19 cellular contexts compared by ENCODE assay signal in the genomic region with DNA sequence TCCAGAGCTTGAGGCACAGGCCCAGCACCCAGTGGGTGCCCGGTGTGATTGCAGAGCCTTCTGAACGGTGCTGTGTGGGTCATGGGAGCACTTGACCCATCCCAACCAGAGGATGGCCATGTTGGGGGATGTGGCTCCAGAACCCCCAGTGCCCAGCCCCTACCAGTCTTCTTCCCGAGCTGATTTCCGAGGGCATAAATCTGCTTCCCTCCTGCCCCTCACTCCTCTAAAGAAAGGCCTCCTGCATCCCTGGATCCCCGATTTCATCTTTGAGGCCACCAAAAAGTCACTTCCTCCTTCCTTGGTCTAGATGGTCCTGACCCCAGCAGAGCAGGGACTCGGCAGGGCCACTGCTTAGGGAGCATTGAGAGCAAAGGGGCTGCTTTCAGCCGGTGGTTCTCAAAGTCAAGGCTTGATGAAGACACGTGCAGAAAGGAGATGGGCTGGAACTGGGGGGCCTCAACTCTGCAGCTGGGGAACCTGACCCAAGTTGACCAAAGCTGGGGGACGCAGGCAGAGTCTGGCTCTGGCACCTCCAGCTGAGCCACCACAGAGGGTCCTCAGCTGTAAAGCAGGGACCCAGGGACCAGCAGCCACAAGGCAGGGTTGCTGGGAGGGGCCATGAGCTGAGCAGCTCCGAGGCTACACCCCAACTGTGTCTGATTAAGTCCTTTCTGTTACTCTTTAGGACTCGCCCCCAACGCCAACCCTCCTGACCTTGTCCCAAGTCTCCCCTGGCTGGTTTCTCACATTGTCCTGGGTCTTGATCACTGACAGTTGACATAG. TPM values are rescaled to one million over a fixed set of nuclear protein-coding genes. Genes with fewer than 3 reads are reported as not detected.
A peak's percentile ranks its signal among the peaks of the same experiment; 100 is the strongest.
DNase-seq lines count a peak whose midpoint lies in the region; ATAC-seq, FAIRE-seq and TF ChIP-seq lines count a peak whose summit lies in the region.
"Had no signal": no experiment of that assay in that cellular context is flagged by ENCODE, and none has a peak within 500 bp of the region (broad histone marks: within the 10 kb centered on the region; RNA-seq: fewer than 3 reads in every experiment).

No MANE protein-coding gene starts in this region.

- H3K4me3 Mint-ChIP-seq in dendritic cell treated with granulocyte-macrophage colony-stimulating factor and Interleukin-4, amounts not matched to agents 40 ng/mL and 50 ng/mL, for 4 days: no peak overlapping the region
- H3K4me3 Mint-ChIP-seq in neural progenitor cell (no peak overlapping the region), natural killer cell (no peak overlapping the region)
- H3K4me3 Mint-ChIP-seq: CD14-positive monocyte had no signal

- in situ Hi-C loops in K562 (cut with MboI): no loop called here

- 7% methylated on average over 11 of the region's 12 CpGs for WGBS in K562 (ENCODE audit: insufficient coverage, low coverage, missing lambda C conversion rate)
- 86 to 93% methylated on average over 11 to 12 of the region's 12 CpGs for WGBS in upper lobe of left lung, 2 donors

- DNase-seq in K562 (ENCODE audit: extremely low read depth in 1 of 4, low spot score in 3 of 4) (peak in 1 of 4 experiments; percentile 8), neural progenitor cell (ENCODE audit: low spot score) (no peak), upper lobe of left lung (peak in 1 of 2 donors; percentile 13), RKO (ENCODE audit: low spot score) (no peak), natural killer cell (no peak)
- DNase-seq: ACHN, DND-41, KBM-7, NCI-H1105, NCI-H2081, NCI-H2171 treated with DMSO at 0.1 percent for 48 hours, PC-3 had no signal

- no peaks in the 10 kb centered on the region for H3K79me2 ChIP-seq in K562 (ENCODE audit: control insufficient read depth, insufficient read depth, low read length)
- H3K79me2 ChIP-seq in neural progenitor cell (ENCODE audit: low read depth): no peaks in the 10 kb centered on the region

- H3K27me3 Mint-ChIP-seq in dendritic cell treated with granulocyte-macrophage colony-stimulating factor and Interleukin-4, amounts not matched to agents 40 ng/mL and 50 ng/mL, for 4 days: peaks cover 7% of the 10 kb centered on the region
- H3K27me3 Mint-ChIP-seq in neural progenitor cell (ENCODE audit: insufficient read depth, low read depth): peaks cover 7% of the 10 kb centered on the region
- H3K27me3 Mint-ChIP-seq in natural killer cell (ENCODE audit: low read depth in 2 of 2): peaks cover 0 to 2% of the 10 kb centered on the region in 2 donors

- H2AFZ ChIP-seq in K562 (ENCODE audit: low read depth, low read length) (no peak overlapping the region), neural progenitor cell (replicated peaks) (no peak overlapping the region)

- no peak for FAIRE-seq in K562 (lab: Jason Lieb, UNC)

- H3K36me3 ChIP-seq in K562 (ENCODE audit: control insufficient read depth, insufficient read depth, low read length) (no peaks in the 10 kb centered on the region), neural progenitor cell (no peaks in the 10 kb centered on the region), upper lobe of left lung (no peaks in the 10 kb centered on the region)

- TF ChIP-seq POLR2A in K562 (conservative IDR thresholded peaks at IDR 0.05) (no peak), upper lobe of left lung (IDR thresholded peaks at IDR 0.05) (no peak)

- H3K27ac Mint-ChIP-seq in dendritic cell treated with granulocyte-macrophage colony-stimulating factor and Interleukin-4, amounts not matched to agents 40 ng/mL and 50 ng/mL, for 4 days: peak overlapping the region; percentile 93
- H3K27ac Mint-ChIP-seq in neural progenitor cell (peak overlapping the region; percentile 64), natural killer cell (no peak overlapping the region)

- BruUV-seq in K562 (replicated peaks; lab: Mats Ljungman, UMichigan): no TSS peak

- peaks cover 0 to 21% of the 10 kb centered on the region in 2 experiments; a peak in 2 of 5 replicates for H3K4me1 ChIP-seq in K562 (replicated peaks in 1 of 2; ENCODE audit: control insufficient read depth in 2 of 2, insufficient read depth in 2 of 2, low read length in 2 of 2)
- peaks cover 2% of the 10 kb centered on the region for H3K4me1 ChIP-seq in neural progenitor cell
- H3K4me1 ChIP-seq in upper lobe of left lung: peaks cover 25 to 38% (median 31%) of the 10 kb centered on the region in 4 donors

- H4K20me1 ChIP-seq in K562 (replicated peaks; ENCODE audit: control insufficient read depth, insufficient read depth, low read length) (no peaks in the 10 kb centered on the region), neural progenitor cell (ENCODE audit: low read depth) (no peaks in the 10 kb centered on the region)

- H3K36me3 Mint-ChIP-seq in dendritic cell treated with granulocyte-macrophage colony-stimulating factor and Interleukin-4, amounts not matched to agents 40 ng/mL and 50 ng/mL, for 4 days (ENCODE audit: low read depth): no peaks in the 10 kb centered on the region
- H3K36me3 Mint-ChIP-seq in neural progenitor cell (no peaks in the 10 kb centered on the region), natural killer cell (no peaks in the 10 kb centered on the region)
- H3K36me3 Mint-ChIP-seq: CD14-positive monocyte had no signal

- CTCF ChIA-PET in K562 (lab: Yijun Ruan, JAX; ENCODE audit: low intra/inter-chr PET ratio): no interaction called here

- no peak for TF ChIP-seq RAD21 in K562 (CRISPR knock-in tag; conservative IDR thresholded peaks at IDR 0.05 in 1 of 2, IDR thresholded peaks at IDR 0.05 in 1 of 2)

- intact Hi-C loops in K562 (cut with micrococcal nuclease) (no loop called here), natural killer cell (cut with micrococcal nuclease) (no loop called here)
- intact Hi-C loops in dendritic cell treated with granulocyte-macrophage colony-stimulating factor and Interleukin-4, amounts not matched to agents 40 ng/mL and 50 ng/mL, for 4 days (cut with micrococcal nuclease): loop anchor here (10.0 kb wide), 2 partner anchors 93 to 97 kb away; no protein-coding TSS in a partner anchor

- H3K9me3 ChIP-seq in K562 (replicated peaks; ENCODE audit: control insufficient read depth, insufficient read depth, low read depth, low read length): no peaks in the 10 kb centered on the region
- no peaks in the 10 kb centered on the region for H3K9me3 ChIP-seq in neural progenitor cell (ENCODE audit: low read depth)
- no peaks in the 10 kb centered on the region for H3K9me3 ChIP-seq in upper lobe of left lung

- no peaks in the 10 kb centered on the region for H3F3A ChIP-seq in neural progenitor cell (ENCODE audit: low read depth)

- no peaks in the 10 kb centered on the region for H3K9me1 ChIP-seq in K562 (ENCODE audit: control insufficient read depth, insufficient read depth, low read length)

- no peak overlapping the region for H3K4me2 ChIP-seq in K562 (ENCODE audit: insufficient read depth, low read length)
- H3K4me2 ChIP-seq in neural progenitor cell: no peak overlapping the region

- POLR2A ChIA-PET in K562 (lab: Yijun Ruan, JAX): interaction anchor here (0.6 kb wide), 1 partner anchor 394 kb away, joined by 3 read pairs; no protein-coding TSS in a partner anchor

- ATAC-seq in K562 (no peak), upper lobe of left lung (ENCODE audit: low FRiP score in 2 of 2) (no peak), GM18519 (IDR thresholded peaks at IDR 0.05; ENCODE audit: low FRiP score, unreplicated experiment) (no peak), natural killer cell (no peak)
- ATAC-seq: PC-3 had no signal

- H3K9ac ChIP-seq in K562 (ENCODE audit: insufficient read depth in 1 of 2, low read depth in 2 of 2, low read length in 2 of 2) (no peak overlapping the region), neural progenitor cell (no peak overlapping the region)

- H3K27ac ChIP-seq in K562 (ENCODE audit: extremely low read depth, low read depth, low read length) (no peak overlapping the region), neural progenitor cell (no peak overlapping the region), upper lobe of left lung (peak overlapping the region; percentile 5 to 87 (median 78))
- H3K27ac ChIP-seq: RWPE1 had no signal

- no peak for TF ChIP-seq CTCF in K562 (IDR thresholded peaks at IDR 0.05 in 2 of 3, conservative IDR thresholded peaks at IDR 0.05 in 1 of 3; ENCODE audit: insufficient read depth in 2 of 3, low read depth in 1 of 3, low read length in 3 of 3)
- TF ChIP-seq CTCF in neural progenitor cell (IDR thresholded peaks at IDR 0.05): no peak
- no peak for TF ChIP-seq CTCF in upper lobe of left lung (IDR thresholded peaks at IDR 0.05)
- no peak for TF ChIP-seq CTCF in natural killer cell (IDR thresholded peaks at IDR 0.05)

- no peak for TF ChIP-seq EP300 in K562 (IDR thresholded peaks at IDR 0.05; ENCODE audit: low read length)
- no peak for TF ChIP-seq EP300 in upper lobe of left lung (IDR thresholded peaks at IDR 0.05)

- H3K9me3 Mint-ChIP-seq in dendritic cell treated with granulocyte-macrophage colony-stimulating factor and Interleukin-4, amounts not matched to agents 40 ng/mL and 50 ng/mL, for 4 days: no peaks in the 10 kb centered on the region
- H3K9me3 Mint-ChIP-seq in neural progenitor cell: no peaks in the 10 kb centered on the region
- H3K9me3 Mint-ChIP-seq in natural killer cell: no peaks in the 10 kb centered on the region

- H3K4me3 ChIP-seq in K562: no peak overlapping the region
- H3K4me3 ChIP-seq in neural progenitor cell: no peak overlapping the region
- H3K4me3 ChIP-seq in upper lobe of left lung: no peak overlapping the region

- peaks cover 45% of the 10 kb centered on the region for H3K4me1 Mint-ChIP-seq in dendritic cell treated with granulocyte-macrophage colony-stimulating factor and Interleukin-4, amounts not matched to agents 40 ng/mL and 50 ng/mL, for 4 days (ENCODE audit: low read depth)
- H3K4me1 Mint-ChIP-seq in neural progenitor cell: peaks cover 7% of the 10 kb centered on the region
- peaks cover 0 to 8% of the 10 kb centered on the region in 2 donors for H3K4me1 Mint-ChIP-seq in natural killer cell

- H3K27me3 ChIP-seq in K562 (ENCODE audit: control insufficient read depth in 2 of 2, insufficient read depth in 2 of 2, low read length in 2 of 2): peaks cover 21 to 73% of the 10 kb centered on the region in 2 experiments
- H3K27me3 ChIP-seq in neural progenitor cell: no peaks in the 10 kb centered on the region
- no peaks in the 10 kb centered on the region for H3K27me3 ChIP-seq in upper lobe of left lung

RNA-seq across cellular contexts. Expression of a gene that starts 56.6 kb away (rescaled TPM):
- total RNA-seq in K562 (2011; cell fraction: chromatin; rRNA removed; ENCODE audit: low replicate concordance): not detected in 2 replicates
- not detected in 2 replicates for total RNA-seq in K562 (2011; cell fraction: nucleolus; rRNA removed)
- not detected in 2 replicates for total RNA-seq in K562 (2011; cell fraction: nucleoplasm; rRNA removed)
- total RNA-seq in K562 (2014; rRNA removed) (not detected in 2 replicates), K562 (2014; rRNA removed; fragmentation: Illumina TruSeq; extraction: Trizol) (not detected in 2 replicates), K562 (2015; rRNA removed; fragmentation: Illumina TruSeq; extraction: Trizol) (not detected in 2 replicates), K562 (2021) (not detected in 2 replicates), neural progenitor cell (ENCODE audit: low replicate concordance) (0.09 TPM in 1 of 2 replicates, not detected in the other), upper lobe of left lung (not detected), natural killer cell (not detected)
- polyA plus RNA-seq in K562 (2011; rRNA removed) (not detected in 2 replicates), K562 (2014; fragmentation: Illumina TruSeq; extraction: Trizol) (not detected in 2 replicates), K562 (2014; fragmentation: Nextera tagmentation; extraction: Ambion mirVana) (not detected), K562 (2014; rRNA removed) (not detected in 2 replicates)
- not detected in 2 replicates for polyA plus RNA-seq in K562 (2011; cell fraction: cytosol; rRNA removed)
- not detected in 2 replicates for polyA plus RNA-seq in K562 (2011; cell fraction: nucleus; rRNA removed)
- not detected in 2 replicates for polyA plus RNA-seq in K562 (2012)
- polyA minus RNA-seq in K562 (2011; rRNA and poly(A)+ RNA removed): not detected in 2 replicates
- not detected in 2 replicates for polyA minus RNA-seq in K562 (2011; cell fraction: cytosol; rRNA and poly(A)+ RNA removed)
- polyA minus RNA-seq in K562 (2011; cell fraction: nucleus; rRNA and poly(A)+ RNA removed): not detected in 2 replicates
- total RNA-seq: G401, H4, NCI-H460, PC-3 had no signal
- polyA plus RNA-seq: CD14-positive monocyte had no signal

Comparison
In these comparisons a context has a peak if more than half of its experiments do, and no peak if none do; other contexts are left out.
1. H3K27ac ChIP-seq: peak in upper lobe of left lung (4 of 4); none in K562 (single experiment) and neural progenitor cell (single experiment).
2. H3K27ac Mint-ChIP-seq: peak in dendritic cell treated with granulocyte-macrophage colony-stimulating factor and Interleukin-4, amounts not matched to agents 40 ng/mL and 50 ng/mL, for 4 days (single experiment) and neural progenitor cell (single experiment); none in natural killer cell (0 of 2).